In genomic region chrX:44906041-44906440, GRCh38 we compare ENCODE assay signal across 19 cellular contexts. TPM values are rescaled to one million over a fixed set of nuclear protein-coding genes. Genes with fewer than 3 reads are reported as not detected.
DNase-seq lines count a peak whose midpoint lies in the region; ATAC-seq, FAIRE-seq and TF ChIP-seq lines count a peak whose summit lies in the region.
"Had no signal": no experiment of that assay in that cellular context is flagged by ENCODE, and none has a peak within 500 bp of the region (broad histone marks: within the 10 kb centered on the region; RNA-seq: fewer than 3 reads in every experiment).

No MANE protein-coding gene starts in this region.

- H3T11ph ChIP-seq in H9 (ENCODE audit: low read length), result no peak overlapping the region

- H3K4me1 ChIP-seq in H9 (ENCODE audit: insufficient read depth, low read length), result no peaks in the 10 kb centered on the region

- TF ChIP-seq CTCF in H9 (conservative IDR thresholded peaks at IDR 0.05), result no peak

- no peak overlapping the region for H2AK5ac ChIP-seq in H9 (ENCODE audit: insufficient read length, low read length)

- H4K5ac ChIP-seq in H9 (ENCODE audit: insufficient read length, low read depth, low read length), result no peak overlapping the region

- H2AFZ ChIP-seq in H9 (ENCODE audit: low read length), result no peak overlapping the region

- no peaks in the 10 kb centered on the region for H3K23me2 ChIP-seq in H9 (ENCODE audit: insufficient read length, low read depth, low read length, poor library complexity, severe bottlenecking)

- H3K27me3 ChIP-seq in H9 (ENCODE audit: insufficient read depth, low read length), result no peaks in the 10 kb centered on the region

- no peak overlapping the region for H2BK20ac ChIP-seq in H9 (ENCODE audit: low read depth, low read length, poor library complexity, severe bottlenecking)

- no peak overlapping the region for H3K56ac ChIP-seq in H9 (ENCODE audit: insufficient read length, low read depth, low read length)

- H3K4ac ChIP-seq in H9 (ENCODE audit: low read depth, low read length), result no peak overlapping the region

- H3K18ac ChIP-seq in H9 (ENCODE audit: insufficient read length, low read depth, low read length), result no peak overlapping the region

- H4K8ac ChIP-seq in H9 (replicated peaks; ENCODE audit: insufficient read length, low read depth, low read length), result no peak overlapping the region

- H3K9me3 Mint-ChIP-seq in H9, result peaks cover 75 to 80% of the 10 kb centered on the region in 2 experiments

- WGBS in H9 (ENCODE audit: extremely low coverage, insufficient read length, low lambda C conversion rate), result no CpG with 5 or more reads among the region's 3 CpGs

- no peak overlapping the region for H3K27ac ChIP-seq in H9 (ENCODE audit: insufficient read length, low read depth, low read length)

- H3K27me3 Mint-ChIP-seq in H9 (ENCODE audit: low read depth), result peaks cover 2% of the 10 kb centered on the region; the same call in 1 of the 2 replicates
- H3K27me3 Mint-ChIP-seq: activated naive CD8-positive, alpha-beta T cell treated with anti-CD3 and anti-CD28 coated beads, Interleukin-2, amount 10 ng/mL, durations not matched to agents 7 days and 5 days had no signal

- DNase-seq in left kidney (ENCODE audit: low read depth, low spot score), result peak; percentile 5
- no peak for DNase-seq in medulla oblongata (ENCODE audit: extremely low spot score)
- no peak for DNase-seq in NCI-H2196 (lab: John Stamatoyannopoulos, UW; ENCODE audit: unreplicated experiment)
- no peak for DNase-seq in H9
- DNase-seq in urothelium cell line (ENCODE audit: low spot score), result no peak
- DNase-seq: activated naive CD8-positive, alpha-beta T cell treated with anti-CD3 and anti-CD28 coated beads, Interleukin-2, amount 10 ng/mL, durations not matched to agents 7 days and 5 days; central memory CD4-positive, alpha-beta T cell; EL; glutamatergic neuron; KG1; kidney; NCI-H1436 treated with DMSO at 0.1 percent for 48 hours; NCI-H82; SIG-M5; stimulated activated CD4-positive, alpha-beta T cell treated with anti-CD3 and anti-CD28 coated beads, Interleukin-2, amount 100 ng/mL, for 24 hours had no signal

- H3K79me2 ChIP-seq in H9 (ENCODE audit: insufficient read depth, low read length), result peaks cover 25% of the 10 kb centered on the region; the same call in 1 of the 2 replicates

- H2BK15ac ChIP-seq in H9 (ENCODE audit: low read depth, low read length), result no peak overlapping the region

- no peak overlapping the region for H3K14ac ChIP-seq in H9 (ENCODE audit: insufficient read depth, low read length)

- FAIRE-seq in urothelium cell line (lab: Jason Lieb, UNC), result no peak
- FAIRE-seq: kidney had no signal

- H3K79me1 ChIP-seq in H9 (ENCODE audit: insufficient read depth, low read depth, low read length, poor library complexity, severe bottlenecking), result peaks cover 7% of the 10 kb centered on the region

- no peak overlapping the region for H4K91ac ChIP-seq in H9 (ENCODE audit: insufficient read length, low read depth, low read length)

- no peak overlapping the region for H3K4me3 Mint-ChIP-seq in H9
- H3K4me3 Mint-ChIP-seq: activated naive CD8-positive, alpha-beta T cell treated with anti-CD3 and anti-CD28 coated beads, Interleukin-2, amount 10 ng/mL, durations not matched to agents 7 days and 5 days; CD14-positive monocyte had no signal

- no peak overlapping the region for H2BK12ac ChIP-seq in H9 (ENCODE audit: insufficient read length, low read depth, low read length)

- peak; percentile 56 for ATAC-seq in GM18502 (IDR thresholded peaks at IDR 0.05; ENCODE audit: poor library complexity, unreplicated experiment)
- ATAC-seq in GM21723 (IDR thresholded peaks at IDR 0.05; ENCODE audit: unreplicated experiment), result peak; percentile 59
- peak; percentile 48 for ATAC-seq in HG03442 (IDR thresholded peaks at IDR 0.05; ENCODE audit: unreplicated experiment)

- no peak overlapping the region for H2BK120ac ChIP-seq in H9 (ENCODE audit: low read depth, low read length, poor library complexity, severe bottlenecking)

- no peak overlapping the region for H3K23ac ChIP-seq in H9 (ENCODE audit: insufficient read length, low read depth, low read length)

- H3K4me2 ChIP-seq in H9 (ENCODE audit: insufficient read depth, insufficient read length, low read length), result no peak overlapping the region

- H3K27ac Mint-ChIP-seq in H9, result no peak overlapping the region; a peak in 1 of 7 replicates
- H3K27ac Mint-ChIP-seq: activated naive CD8-positive, alpha-beta T cell treated with anti-CD3 and anti-CD28 coated beads, Interleukin-2, amount 10 ng/mL, durations not matched to agents 7 days and 5 days had no signal

- H2BK5ac ChIP-seq in H9 (ENCODE audit: insufficient read length, low read length), result no peak overlapping the region

- H4K20me1 ChIP-seq in H9 (ENCODE audit: control insufficient read depth, insufficient read depth, insufficient read length), result no peaks in the 10 kb centered on the region

- H3K9ac ChIP-seq in H9 (ENCODE audit: extremely low read depth, insufficient read length, low read length), result no peak overlapping the region

- peaks cover 17 to 30% of the 10 kb centered on the region in 2 experiments for H3K4me1 Mint-ChIP-seq in H9

- H3K9me3 ChIP-seq in H9 (ENCODE audit: control insufficient read depth, low read depth, low read length), result peaks cover 15% of the 10 kb centered on the region

- peaks cover 14 to 26% (median 17%) of the 10 kb centered on the region in 3 experiments for H3K36me3 Mint-ChIP-seq in H9 (ENCODE audit: insufficient read depth in 1 of 3, low read depth in 3 of 3)

RNA-seq across cellular contexts. Expression of gene KDM6A, which starts 33.1 kb away (rescaled TPM):
- total RNA-seq in H9 (2021), result 41.1 and 42.8 TPM in 2 replicates
